Comparison of ENCODE assay signal across 9 cellular contexts in the genomic region with DNA sequence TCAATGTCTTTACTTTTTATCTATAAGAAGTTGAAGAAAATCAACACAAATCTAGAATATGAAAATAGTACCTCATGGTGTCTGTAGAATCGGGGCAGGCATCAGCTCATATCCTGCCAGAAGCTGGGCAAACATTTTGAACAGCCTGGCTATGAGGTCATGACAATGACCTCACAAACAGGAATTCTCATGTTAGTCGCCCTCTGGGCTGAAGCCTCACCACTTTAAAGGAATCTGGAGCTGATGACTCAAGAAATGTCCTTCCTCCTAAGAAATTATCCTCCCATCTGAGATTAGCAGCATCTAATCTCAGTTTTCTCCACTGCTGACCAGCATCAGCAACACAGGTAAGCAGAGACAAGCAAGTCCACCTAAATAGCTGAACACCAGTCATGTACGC. TPM values are rescaled to one million over a fixed set of nuclear protein-coding genes. Genes with fewer than 3 reads are reported as not detected.
DNase-seq lines count a peak whose midpoint lies in the region; ATAC-seq and TF ChIP-seq lines count a peak whose summit lies in the region.
"Had no signal": no experiment of that assay in that cellular context is flagged by ENCODE, and none has a peak within 500 bp of the region (broad histone marks: within the 10 kb centered on the region; RNA-seq: fewer than 3 reads in every experiment).

No MANE protein-coding gene starts in this region.

- H3K36me3 ChIP-seq in naive thymus-derived CD4-positive, alpha-beta T cell (ENCODE audit: control insufficient read depth in 2 of 3, insufficient read depth in 3 of 3, low read length in 3 of 3): peaks cover 0 to 2% (median 0%) of the 10 kb centered on the region in 3 experiments

- no peaks in the 10 kb centered on the region for H3K27me3 Mint-ChIP-seq in naive thymus-derived CD4-positive, alpha-beta T cell

- ATAC-seq in naive thymus-derived CD4-positive, alpha-beta T cell: no peak
- ATAC-seq in GM18907 (IDR thresholded peaks at IDR 0.05; ENCODE audit: unreplicated experiment): no peak

- intact Hi-C loops in naive thymus-derived CD4-positive, alpha-beta T cell (cut with micrococcal nuclease): no loop called here

- POLR2A ChIA-PET in AG04449 (lab: Yijun Ruan, JAX): no interaction called here
- POLR2A ChIA-PET in naive thymus-derived CD4-positive, alpha-beta T cell (lab: Charles Lee): interaction anchor here (0.6 to 0.8 kb wide), 2 partner anchors 18 to 154 kb away, joined by 3 read pairs; no protein-coding TSS in a partner anchor

- H3K27ac ChIP-seq in naive thymus-derived CD4-positive, alpha-beta T cell (ENCODE audit: low read depth, low read length): peak overlapping the region; percentile 40

- no peaks in the 10 kb centered on the region for H3K9me3 Mint-ChIP-seq in naive thymus-derived CD4-positive, alpha-beta T cell

- peaks cover 0 to 24% of the 10 kb centered on the region in 2 donors for H3K4me1 ChIP-seq in naive thymus-derived CD4-positive, alpha-beta T cell (ENCODE audit: control insufficient read depth in 2 of 2, insufficient read depth in 2 of 2, low read length in 2 of 2)

- no peak for TF ChIP-seq CTCF in AG04449 (IDR thresholded peaks at IDR 0.05; ENCODE audit: insufficient read depth, low read length, missing control alignments)
- TF ChIP-seq CTCF in choroid plexus epithelial cell (conservative IDR thresholded peaks at IDR 0.05; ENCODE audit: low read depth, low read length): no peak

- peak overlapping the region in 3 of 10 donors; percentile 10 to 55 (median 27) for H3K4me3 Mint-ChIP-seq in naive thymus-derived CD4-positive, alpha-beta T cell

- H3K4me1 Mint-ChIP-seq in naive thymus-derived CD4-positive, alpha-beta T cell: peaks cover 22 to 68% (median 52%) of the 10 kb centered on the region in 7 donors

- H3K4me3 ChIP-seq in AG04449 (ENCODE audit: low read depth, low read length) (no peak overlapping the region), choroid plexus epithelial cell (ENCODE audit: low read depth, low read length) (no peak overlapping the region)
- no peak overlapping the region for H3K4me3 ChIP-seq in naive thymus-derived CD4-positive, alpha-beta T cell (ENCODE audit: low read length)

- peak overlapping the region in 8 of 9 donors; percentile 84 to 98 (median 94) for H3K27ac Mint-ChIP-seq in naive thymus-derived CD4-positive, alpha-beta T cell

- H3K27me3 ChIP-seq in naive thymus-derived CD4-positive, alpha-beta T cell (ENCODE audit: control insufficient read depth in 2 of 2, insufficient read depth in 2 of 2, low read length in 2 of 2): no peaks in the 10 kb centered on the region

- CTCF ChIA-PET in AG04449 (lab: Yijun Ruan, JAX): interaction anchor here (1.2 to 6.3 kb wide), 4 partner anchors 9 to 76 kb away, joined by 4 to 184 read pairs (median 8); no protein-coding TSS in a partner anchor
- CTCF ChIA-PET in naive thymus-derived CD4-positive, alpha-beta T cell (lab: Charles Lee): interaction anchor here (0.7 to 12.1 kb wide), 2 partner anchors 76 to 805 kb away, joined by 3 to 223 read pairs; no protein-coding TSS in a partner anchor

- peak; percentile 34 for DNase-seq in AG04449 (ENCODE audit: low read depth, low spot score)
- peak; percentile 35 for DNase-seq in HPDE6-E6E7 (ENCODE audit: extremely low spot score)
- DNase-seq in choroid plexus epithelial cell (ENCODE audit: low read depth): peak; percentile 77
- no peak for DNase-seq in naive thymus-derived CD4-positive, alpha-beta T cell
- no peak for DNase-seq in inferior parietal cortex (ENCODE audit: extremely low spot score)
- DNase-seq in Kasumi-1 (lab: John Stamatoyannopoulos, UW): no peak
- DNase-seq in dedifferentiated amniotic fluid mesenchymal stem cell (ENCODE audit: extremely low spot score): no peak
- DNase-seq: DND-41 had no signal

- no peaks in the 10 kb centered on the region for H3K9me3 ChIP-seq in naive thymus-derived CD4-positive, alpha-beta T cell (ENCODE audit: control insufficient read depth in 2 of 3, low read length in 3 of 3)

- peaks cover 0 to 6% (median 0%) of the 10 kb centered on the region in 5 donors for H3K36me3 Mint-ChIP-seq in naive thymus-derived CD4-positive, alpha-beta T cell

RNA-seq across cellular contexts. Expression of a gene that starts 27.1 kb away (rescaled TPM):
- total RNA-seq in naive thymus-derived CD4-positive, alpha-beta T cell: 10 to 100 TPM; 54.7 to 89.3 (median 65.1) TPM
- 10 to 100 TPM; 13.6 to 25.8 TPM for polyA plus RNA-seq in naive thymus-derived CD4-positive, alpha-beta T cell

Comparison
In these comparisons a context has a peak if more than half of its experiments do, and no peak if none do; other contexts are left out.
1. DNase-seq: peak in AG04449 (single experiment), HPDE6-E6E7 (single experiment) and choroid plexus epithelial cell (single experiment); none in naive thymus-derived CD4-positive, alpha-beta T cell (0 of 9), inferior parietal cortex (single experiment), Kasumi-1 (0 of 2) and dedifferentiated amniotic fluid mesenchymal stem cell (single experiment).